12 cellular contexts compared by ENCODE assay signal in the genomic region with DNA sequence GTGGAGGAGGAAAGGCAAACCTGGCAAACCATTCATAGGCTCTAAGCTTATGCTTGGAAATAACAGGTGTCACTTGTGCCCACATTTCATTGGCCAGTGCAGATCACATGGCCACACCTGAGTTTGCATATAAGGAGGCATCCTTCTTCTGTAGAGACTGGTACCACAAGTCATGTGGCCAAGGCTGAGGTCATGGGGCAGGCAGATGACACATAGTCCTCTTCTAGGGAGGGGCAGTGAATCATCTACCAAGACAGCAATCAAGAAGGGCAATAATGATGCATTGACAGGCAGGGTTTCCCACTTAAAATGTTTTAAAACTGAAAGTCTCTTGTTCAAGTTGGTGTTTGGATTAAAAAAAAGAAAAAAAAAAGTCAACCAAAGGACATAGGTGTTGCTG.
A peak's percentile ranks its signal among the peaks of the same experiment; 100 is the strongest.
DNase-seq lines count a peak whose midpoint lies in the region; TF ChIP-seq lines count a peak whose summit lies in the region.
"Had no signal": no experiment of that assay in that cellular context is flagged by ENCODE, and none has a peak within 500 bp of the region (broad histone marks: within the 10 kb centered on the region; RNA-seq: fewer than 3 reads in every experiment).

No MANE protein-coding gene starts in this region.

- no peaks in the 10 kb centered on the region for H4K20me1 ChIP-seq in mammary epithelial cell (ENCODE audit: insufficient read depth, low read length)

- H2AFZ ChIP-seq in mammary epithelial cell (ENCODE audit: low read depth, low read length), result no peak overlapping the region

- H3K4me1 ChIP-seq in mammary epithelial cell (ENCODE audit: insufficient read depth, low read length), result peaks cover 27% of the 10 kb centered on the region

- peak overlapping the region; percentile 24 for H3K27ac ChIP-seq in mammary epithelial cell (ENCODE audit: insufficient read depth, low read depth, low read length)
- H3K27ac ChIP-seq in WERI-Rb-1, result no peak overlapping the region
- H3K27ac ChIP-seq: gastrocnemius medialis had no signal

- no TSS peak for BruUV-seq in mammary epithelial cell (replicated peaks; lab: Mats Ljungman, UMichigan)

- H3K36me3 Mint-ChIP-seq in activated CD4-positive, alpha-beta T cell treated with anti-CD3 and anti-CD28 coated beads, Interleukin-2, amount 10 ng/mL, durations not matched to agents 7 days and 5 days (ENCODE audit: low read depth), result peaks cover 11% of the 10 kb centered on the region

- no peaks in the 10 kb centered on the region for H3K9me3 Mint-ChIP-seq in activated CD4-positive, alpha-beta T cell treated with anti-CD3 and anti-CD28 coated beads, Interleukin-2, amount 10 ng/mL, durations not matched to agents 7 days and 5 days

- CTCF ChIA-PET in activated CD4-positive, alpha-beta T cell treated with anti-CD3 and anti-CD28 coated beads, Interleukin-2, amount 10 ng/mL, durations not matched to agents 7 days and 5 days (lab: Charles Lee), result interaction anchor here (1.3 kb wide), 1 partner anchor 10 kb away, joined by 3 read pairs; no protein-coding TSS in a partner anchor
- CTCF ChIA-PET in mammary epithelial cell (lab: Charles Lee; ENCODE audit: low non-redundant PET), result no interaction called here

- H3K4me2 ChIP-seq in mammary epithelial cell (ENCODE audit: insufficient read depth, low read depth, low read length), result no peak overlapping the region

- H3K9me3 ChIP-seq in mammary epithelial cell (replicated peaks; ENCODE audit: insufficient read depth, low read length) (no peaks in the 10 kb centered on the region), WERI-Rb-1 (ENCODE audit: severe bottlenecking) (no peaks in the 10 kb centered on the region)
- H3K9me3 ChIP-seq: gastrocnemius medialis had no signal

- DNase-seq in activated CD4-positive, alpha-beta T cell treated with anti-CD3 and anti-CD28 coated beads for 4 hours, result peak; percentile 1 to 7
- no peak for DNase-seq in activated CD4-positive, alpha-beta T cell treated with anti-CD3 and anti-CD28 coated beads, Interleukin-2, amount 10 ng/mL, durations not matched to agents 7 days and 5 days
- DNase-seq in RPMI7951 (ENCODE audit: low read depth) (peak; percentile 47), mammary epithelial cell (peak; percentile 76), WERI-Rb-1 (no peak), cerebellar cortex (ENCODE audit: low spot score) (no peak)
- DNase-seq in stimulated activated CD8-positive, alpha-beta memory T cell treated with anti-CD3 and anti-CD28 coated beads, Interleukin-2, amount 100 ng/mL, for 48 hours (ENCODE audit: low read depth in 2 of 2), result peak; percentile 7 to 20
- no peak for DNase-seq in central memory CD4-positive, alpha-beta T cell
- DNase-seq: gastrocnemius medialis, KBM-7, left ventricle myocardium superior, NCI-H446 had no signal

- H3K27me3 ChIP-seq in mammary epithelial cell (ENCODE audit: insufficient read depth, low read length), result no peaks in the 10 kb centered on the region
- no peaks in the 10 kb centered on the region for H3K27me3 ChIP-seq in WERI-Rb-1 (ENCODE audit: insufficient read depth, low read depth, severe bottlenecking)
- H3K27me3 ChIP-seq: gastrocnemius medialis had no signal

- H3K4me3 ChIP-seq in mammary epithelial cell (replicated peaks in 1 of 3; ENCODE audit: insufficient read depth in 1 of 3, low read depth in 2 of 3, low read length in 3 of 3), result no peak overlapping the region
- H3K4me3 ChIP-seq in WERI-Rb-1 (ENCODE audit: low read depth, low read length), result no peak overlapping the region
- H3K4me3 ChIP-seq: gastrocnemius medialis had no signal

- peaks cover 6% of the 10 kb centered on the region for H3K36me3 ChIP-seq in mammary epithelial cell (ENCODE audit: insufficient read depth, low read length)
- H3K36me3 ChIP-seq in WERI-Rb-1, result peaks cover 49% of the 10 kb centered on the region
- H3K36me3 ChIP-seq: gastrocnemius medialis had no signal

- in situ Hi-C loops in mammary epithelial cell (cut with MboI; ENCODE audit: low sequenced_read_pairs in 2 of 2), result no loop called here

- TF ChIP-seq CTCF in mammary epithelial cell (conservative IDR thresholded peaks at IDR 0.05 in 1 of 2, IDR thresholded peaks at IDR 0.05 in 1 of 2; ENCODE audit: extremely low read depth in 1 of 2, insufficient read depth in 1 of 2, low read depth in 1 of 2, low read length in 2 of 2) (no peak), WERI-Rb-1 (IDR thresholded peaks at IDR 0.05; ENCODE audit: low read depth, low read length) (no peak)

- peaks cover 2% of the 10 kb centered on the region for H3K79me2 ChIP-seq in mammary epithelial cell (ENCODE audit: insufficient read depth, low read length)

- H3K9ac ChIP-seq in mammary epithelial cell (ENCODE audit: insufficient read depth, low read length), result no peak overlapping the region

- no peak overlapping the region for H3K4me3 Mint-ChIP-seq in activated CD4-positive, alpha-beta T cell treated with anti-CD3 and anti-CD28 coated beads, Interleukin-2, amount 10 ng/mL, durations not matched to agents 7 days and 5 days

- no peak overlapping the region for H3K27ac Mint-ChIP-seq in activated CD4-positive, alpha-beta T cell treated with anti-CD3 and anti-CD28 coated beads, Interleukin-2, amount 10 ng/mL, durations not matched to agents 7 days and 5 days

- H3K27me3 Mint-ChIP-seq in activated CD4-positive, alpha-beta T cell treated with anti-CD3 and anti-CD28 coated beads, Interleukin-2, amount 10 ng/mL, durations not matched to agents 7 days and 5 days, result no peaks in the 10 kb centered on the region

- POLR2A ChIA-PET in activated CD4-positive, alpha-beta T cell treated with anti-CD3 and anti-CD28 coated beads, Interleukin-2, amount 10 ng/mL, durations not matched to agents 7 days and 5 days (lab: Charles Lee), result no interaction called here

- dilution Hi-C loops in mammary epithelial cell (cut with HindIII; ENCODE audit: low sequenced_read_pairs), result no loop called here

- peaks cover 18% of the 10 kb centered on the region for H3K4me1 Mint-ChIP-seq in activated CD4-positive, alpha-beta T cell treated with anti-CD3 and anti-CD28 coated beads, Interleukin-2, amount 10 ng/mL, durations not matched to agents 7 days and 5 days

- intact Hi-C loops in mammary epithelial cell (cut with micrococcal nuclease), result no loop called here

Comparison
In these comparisons a context has a peak if more than half of its experiments do, and no peak if none do; other contexts are left out.
1. DNase-seq: peak in activated CD4-positive, alpha-beta T cell treated with anti-CD3 and anti-CD28 coated beads for 4 hours (2 of 2), RPMI7951 (single experiment), mammary epithelial cell (single experiment) and stimulated activated CD8-positive, alpha-beta memory T cell treated with anti-CD3 and anti-CD28 coated beads, Interleukin-2, amount 100 ng/mL, for 48 hours (2 of 2); none in activated CD4-positive, alpha-beta T cell treated with anti-CD3 and anti-CD28 coated beads, Interleukin-2, amount 10 ng/mL, durations not matched to agents 7 days and 5 days (single experiment), WERI-Rb-1 (single experiment), cerebellar cortex (single experiment) and central memory CD4-positive, alpha-beta T cell (single experiment).